In genomic region chr10:37856881-37857286, GRCh38 we compare ENCODE assay signal across 8 cellular contexts. TPM values are rescaled to one million over a fixed set of nuclear protein-coding genes. Genes with fewer than 3 reads are reported as not detected.
DNase-seq lines count a peak whose midpoint lies in the region; ATAC-seq and TF ChIP-seq lines count a peak whose summit lies in the region.

No MANE protein-coding gene starts in this region.

- H3K9me3 Mint-ChIP-seq in stimulated activated naive B cell treated with anti-CD40 and anti-IgM and Interleukin-4, amounts not matched to agents 10 μg/mL and 1 μg/mL and 100 μg/mL, for 72 hours, result no peaks in the 10 kb centered on the region

- DNase-seq in BJ (ENCODE audit: low read depth), result no peak
- DNase-seq in T-helper 1 cell, result peak in 4 of 5 donors; percentile 6 to 28 (median 14)
- peak; percentile 35 for DNase-seq in cerebellar cortex (ENCODE audit: low spot score)
- no peak for DNase-seq in lung (ENCODE audit: low spot score)
- DNase-seq in stimulated activated naive B cell treated with anti-CD40 and anti-IgM and Interleukin-4, amounts not matched to agents 10 μg/mL and 1 μg/mL and 100 μg/mL, for 72 hours, result no peak
- DNase-seq in T1000 (lab: John Stamatoyannopoulos, UW), result no peak

- peak overlapping the region; percentile 94 to 99 for H3K27ac ChIP-seq in lung (ENCODE audit: low read depth in 1 of 2, low read length in 1 of 2)

- H3K4me3 ChIP-seq in BJ (ENCODE audit: low read depth, low read length) (peak overlapping the region; percentile 73), lung (peak overlapping the region; percentile 50)

- CTCF ChIA-PET in BJ (lab: Yijun Ruan, JAX), result no interaction called here

- no peaks in the 10 kb centered on the region for H3K9me3 ChIP-seq in lung (ENCODE audit: control insufficient read depth in 2 of 2, insufficient read depth in 1 of 2, low read length in 1 of 2)

- H3K36me3 ChIP-seq in BJ (ENCODE audit: control insufficient read depth, insufficient read depth, low read length), result no peaks in the 10 kb centered on the region
- peaks cover 0 to 3% of the 10 kb centered on the region in 2 donors for H3K36me3 ChIP-seq in lung (ENCODE audit: control insufficient read depth in 2 of 2, insufficient read depth in 2 of 2, low read length in 2 of 2)

- peaks cover 18 to 52% of the 10 kb centered on the region in 2 donors for H3K4me1 Mint-ChIP-seq in stimulated activated naive B cell treated with anti-CD40 and anti-IgM and Interleukin-4, amounts not matched to agents 10 μg/mL and 1 μg/mL and 100 μg/mL, for 72 hours

- ATAC-seq in GM19043 (IDR thresholded peaks at IDR 0.05; ENCODE audit: low read depth, unreplicated experiment) (peak; percentile 8), HG03159 (IDR thresholded peaks at IDR 0.05; ENCODE audit: unreplicated experiment) (peak; percentile 16), lung (ENCODE audit: insufficient read depth, low FRiP score) (peak; percentile 1)
- peak; percentile 10 to 18 for ATAC-seq in stimulated activated naive B cell treated with anti-CD40 and anti-IgM and Interleukin-4, amounts not matched to agents 10 μg/mL and 1 μg/mL and 100 μg/mL, for 72 hours (replicated peaks)

- POLR2A ChIA-PET in BJ (lab: Charles Lee), result no interaction called here

- H3K27me3 ChIP-seq in BJ (ENCODE audit: control insufficient read depth, insufficient read depth, low read length), result no peaks in the 10 kb centered on the region
- no peaks in the 10 kb centered on the region for H3K27me3 ChIP-seq in lung (ENCODE audit: control insufficient read depth, insufficient read depth)

- TF ChIP-seq CTCF in BJ (IDR thresholded peaks at IDR 0.05; ENCODE audit: insufficient read depth, low read depth, low read length) (no peak), lung (IDR thresholded peaks at IDR 0.05; ENCODE audit: control extremely low read depth, extremely low read depth) (no peak)

- 0 to 1% methylated on average over 16 of the region's 16 CpGs for WGBS in lung, 2 donors

- peak overlapping the region; percentile 89 to 90 for H3K4me3 Mint-ChIP-seq in stimulated activated naive B cell treated with anti-CD40 and anti-IgM and Interleukin-4, amounts not matched to agents 10 μg/mL and 1 μg/mL and 100 μg/mL, for 72 hours

- no peaks in the 10 kb centered on the region for H3K27me3 Mint-ChIP-seq in stimulated activated naive B cell treated with anti-CD40 and anti-IgM and Interleukin-4, amounts not matched to agents 10 μg/mL and 1 μg/mL and 100 μg/mL, for 72 hours

- H3K27ac Mint-ChIP-seq in stimulated activated naive B cell treated with anti-CD40 and anti-IgM and Interleukin-4, amounts not matched to agents 10 μg/mL and 1 μg/mL and 100 μg/mL, for 72 hours, result peak overlapping the region; percentile 98

- peaks cover 20 to 28% of the 10 kb centered on the region in 2 donors for H3K36me3 Mint-ChIP-seq in stimulated activated naive B cell treated with anti-CD40 and anti-IgM and Interleukin-4, amounts not matched to agents 10 μg/mL and 1 μg/mL and 100 μg/mL, for 72 hours

- peaks cover 1 to 6% of the 10 kb centered on the region in 2 donors for H3K4me1 ChIP-seq in lung (ENCODE audit: control insufficient read depth in 2 of 2, insufficient read depth in 2 of 2, low read length in 2 of 2)

RNA-seq across cellular contexts. Expression of gene ZNF248, which starts 0.5 kb away (rescaled TPM):
- polyA plus RNA-seq in BJ (2011; rRNA removed) (3.4 and 5.8 TPM in 2 replicates), lung (1 to 10 TPM; 3.6 to 4.5 TPM)
- polyA minus RNA-seq in BJ (2011; rRNA and poly(A)+ RNA removed), result 3.2 and 3.9 TPM in 2 replicates
- total RNA-seq in lung, result 10 to 100 TPM in 1 of 2 donors, 1 to 10 TPM in 1; 8.1 to 38.0 TPM

Comparison
In these comparisons a context has a peak if more than half of its experiments do, and no peak if none do; other contexts are left out.
1. DNase-seq: peak in T-helper 1 cell (4 of 5) and cerebellar cortex (single experiment); none in BJ (single experiment), lung (single experiment), stimulated activated naive B cell treated with anti-CD40 and anti-IgM and Interleukin-4, amounts not matched to agents 10 μg/mL and 1 μg/mL and 100 μg/mL, for 72 hours (single experiment) and T1000 (single experiment).
2. Peak in every context shown above with its lines, with median percentiles within 50 percentile points of each other: ATAC-seq.